14 cellular contexts compared by ENCODE assay signal in genomic region chr6:101762851-101763250, GRCh38.
"Had no signal": no experiment of that assay in that cellular context is flagged by ENCODE, and none has a peak within 500 bp of the region (broad histone marks: within the 10 kb centered on the region; RNA-seq: fewer than 3 reads in every experiment).

No MANE protein-coding gene starts in this region.

- H3K27ac Mint-ChIP-seq: activated naive CD8-positive, alpha-beta T cell treated with anti-CD3 and anti-CD28 coated beads for 36 hours; activated T-helper 1 cell treated with anti-CD3 and anti-CD28 coated beads, Interleukin-12 subunit alpha, Interleukin-12 subunit beta, Interleukin-2, Interleukin-4 antibody, amounts not matched to agents 30 ng/mL and 10 ng/mL and 1 ng/mL, durations not matched to agents 14 hours and 24 hours and 36 hours; stimulated activated naive B cell treated with anti-CD40 and anti-IgM and Interleukin-4, amounts not matched to agents 10 μg/mL and 1 μg/mL and 100 μg/mL, for 72 hours had no signal

- ATAC-seq: heart left ventricle; pancreas; stimulated activated naive B cell treated with anti-CD40 and anti-IgM and Interleukin-4, amounts not matched to agents 10 μg/mL and 1 μg/mL and 100 μg/mL, for 72 hours had no signal

- H3K27ac ChIP-seq: esophagus squamous epithelium, heart left ventricle, pancreas, tibial artery, uterus had no signal

- H3K4me1 Mint-ChIP-seq: activated naive CD8-positive, alpha-beta T cell treated with anti-CD3 and anti-CD28 coated beads for 36 hours; naive B cell; stimulated activated naive B cell treated with anti-CD40 and anti-IgM and Interleukin-4, amounts not matched to agents 10 μg/mL and 1 μg/mL and 100 μg/mL, for 72 hours had no signal

- H3K9me3 Mint-ChIP-seq: activated naive CD8-positive, alpha-beta T cell treated with anti-CD3 and anti-CD28 coated beads for 36 hours; activated T-helper 1 cell treated with anti-CD3 and anti-CD28 coated beads, Interleukin-12 subunit alpha, Interleukin-12 subunit beta, Interleukin-2, Interleukin-4 antibody, amounts not matched to agents 30 ng/mL and 10 ng/mL and 1 ng/mL, durations not matched to agents 14 hours and 24 hours and 36 hours; stimulated activated naive B cell treated with anti-CD40 and anti-IgM and Interleukin-4, amounts not matched to agents 10 μg/mL and 1 μg/mL and 100 μg/mL, for 72 hours had no signal

- H3K27me3 Mint-ChIP-seq: activated naive CD8-positive, alpha-beta T cell treated with anti-CD3 and anti-CD28 coated beads for 36 hours; naive B cell; stimulated activated naive B cell treated with anti-CD40 and anti-IgM and Interleukin-4, amounts not matched to agents 10 μg/mL and 1 μg/mL and 100 μg/mL, for 72 hours had no signal

- DNase-seq: activated CD4-positive, alpha-beta T cell treated with anti-CD3 and anti-CD28 coated beads for 4 hours; activated naive CD8-positive, alpha-beta T cell treated with anti-CD3 and anti-CD28 coated beads for 36 hours; esophagus squamous epithelium; foreskin melanocyte; heart left ventricle; naive B cell; pancreas; stimulated activated CD4-positive, alpha-beta T cell treated with anti-CD3 and anti-CD28 coated beads, Interleukin-15, amount 100 ng/mL, for 24 hours; stimulated activated CD4-positive, alpha-beta T cell treated with anti-CD3 and anti-CD28 coated beads, Interleukin-4, amount 100 ng/mL, for 1 hour; stimulated activated naive B cell treated with anti-CD40 and anti-IgM and Interleukin-4, amounts not matched to agents 10 μg/mL and 1 μg/mL and 100 μg/mL, for 72 hours; T-helper 2 cell; tibial artery; uterus had no signal

- H3K4me3 Mint-ChIP-seq: activated naive CD8-positive, alpha-beta T cell treated with anti-CD3 and anti-CD28 coated beads for 36 hours; activated T-helper 1 cell treated with anti-CD3 and anti-CD28 coated beads, Interleukin-12 subunit alpha, Interleukin-12 subunit beta, Interleukin-2, Interleukin-4 antibody, amounts not matched to agents 30 ng/mL and 10 ng/mL and 1 ng/mL, durations not matched to agents 14 hours and 24 hours and 36 hours; naive B cell; stimulated activated naive B cell treated with anti-CD40 and anti-IgM and Interleukin-4, amounts not matched to agents 10 μg/mL and 1 μg/mL and 100 μg/mL, for 72 hours had no signal

- H3K36me3 Mint-ChIP-seq: activated naive CD8-positive, alpha-beta T cell treated with anti-CD3 and anti-CD28 coated beads for 36 hours; naive B cell; stimulated activated naive B cell treated with anti-CD40 and anti-IgM and Interleukin-4, amounts not matched to agents 10 μg/mL and 1 μg/mL and 100 μg/mL, for 72 hours had no signal
